14 cellular contexts compared by ENCODE assay signal in the genomic region with DNA sequence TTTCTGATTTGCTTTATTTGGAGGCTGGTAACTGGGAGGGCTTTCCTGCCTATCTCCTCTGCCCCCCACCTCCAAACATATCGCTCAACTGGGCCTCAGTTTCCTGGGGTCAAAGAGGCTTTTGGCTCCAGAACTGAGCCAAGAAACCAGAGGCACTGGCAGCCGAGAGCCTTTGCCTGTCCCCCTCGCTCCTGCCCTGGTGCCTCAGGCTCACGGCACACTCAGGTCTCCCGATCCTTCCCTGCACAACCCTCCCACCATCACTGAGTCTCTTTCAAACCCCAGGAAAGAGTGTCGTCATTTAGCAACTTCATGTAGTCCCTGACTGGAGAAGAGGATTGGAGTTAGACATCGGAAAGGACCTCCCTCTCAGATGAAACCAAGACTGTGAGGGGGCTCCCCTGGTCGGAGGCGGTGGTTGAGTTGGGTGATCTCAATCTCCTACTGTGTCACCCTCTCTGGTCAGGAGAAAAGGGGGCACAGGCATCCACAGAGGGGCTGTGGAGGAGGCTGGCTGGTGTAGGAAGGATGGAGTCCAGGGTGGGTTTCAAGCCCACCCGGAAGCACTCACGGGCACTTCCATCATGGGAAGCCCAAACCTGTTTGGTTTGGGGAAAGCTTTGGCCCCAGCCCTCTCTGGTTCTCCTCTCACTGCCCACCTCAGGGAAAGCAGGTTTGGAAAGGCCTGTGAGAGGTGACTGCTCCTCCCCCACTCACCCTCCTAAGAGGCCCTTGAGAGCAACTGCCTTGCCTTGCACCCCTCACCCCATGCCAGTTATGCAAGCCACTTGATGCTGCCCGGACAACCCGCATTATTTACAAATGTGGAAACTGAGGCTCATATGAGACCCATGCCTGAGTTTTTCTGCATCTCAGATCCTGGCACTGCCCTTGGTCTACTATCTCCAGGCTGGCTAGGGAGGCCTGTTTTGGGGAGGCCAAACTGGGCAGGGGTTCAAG.
DNase-seq lines count a peak whose midpoint lies in the region; ATAC-seq and TF ChIP-seq lines count a peak whose summit lies in the region.
"Had no signal": no experiment of that assay in that cellular context is flagged by ENCODE, and none has a peak within 500 bp of the region (broad histone marks: within the 10 kb centered on the region; RNA-seq: fewer than 3 reads in every experiment).

No MANE protein-coding gene starts in this region.

- H3K4me1 ChIP-seq in gastroesophageal sphincter (peaks cover 0 to 100% (median 48%) of the 10 kb centered on the region in 3 donors), ovary (ENCODE audit: insufficient read depth) (peaks cover 35% of the 10 kb centered on the region), Caco-2 (peaks cover 21% of the 10 kb centered on the region)

- peaks cover 9% of the 10 kb centered on the region for H3K36me3 Mint-ChIP-seq in type B pancreatic cell
- no peaks in the 10 kb centered on the region for H3K36me3 Mint-ChIP-seq in Caco-2 (ENCODE audit: insufficient read depth, unreplicated experiment)

- intact Hi-C loops in ovary (cut with DNase I), result loop anchor here in 1 of 4 donors (5.0 kb wide), 1 partner anchor 37 kb away; no protein-coding TSS in a partner anchor
- intact Hi-C loops in Caco-2 (cut with micrococcal nuclease; ENCODE audit: unreplicated experiment), result no loop called here

- POLR2A ChIA-PET in Caco-2 (lab: Charles Lee), result no interaction called here

- 37 to 54% methylated on average over 2 to 6 of the region's 13 CpGs for WGBS in gastroesophageal sphincter (ENCODE audit: low coverage in 1 of 2), 2 donors
- 65 to 81% (median 67%) methylated on average over 13 of the region's 13 CpGs for WGBS in ovary, 3 donors

- ATAC-seq in gastroesophageal sphincter (no peak), GM21529 (IDR thresholded peaks at IDR 0.05; ENCODE audit: unreplicated experiment) (no peak)
- ATAC-seq: activated CD4-positive, CD25-positive, alpha-beta regulatory T cell treated with anti-CD3 and anti-CD28 coated beads, Interleukin-2, amount 50 U/mL, for 24 hours; activated T-cell treated with anti-CD3 and anti-CD28 coated beads, Interleukin-2, amount 50 U/mL, for 4 hours; left lobe of liver had no signal

- peak overlapping the region; percentile 80 for H3K27ac Mint-ChIP-seq in type B pancreatic cell
- H3K27ac Mint-ChIP-seq in Caco-2 (ENCODE audit: unreplicated experiment), result no peak overlapping the region

- H3K36me3 ChIP-seq in gastroesophageal sphincter (peaks cover 0 to 5% of the 10 kb centered on the region in 2 donors), ovary (no peaks in the 10 kb centered on the region), Caco-2 (ENCODE audit: control insufficient read depth, insufficient read depth, low read length) (no peaks in the 10 kb centered on the region)

- DNase-seq in DMS53 (lab: John Stamatoyannopoulos, UW) (peak; percentile 6), DMS53 treated with DMSO at 0.1 percent for 48 hours (lab: John Stamatoyannopoulos, UW; ENCODE audit: unreplicated experiment) (no peak), ovary (peak in 2 of 5 donors; percentile 17 to 30), type B pancreatic cell (ENCODE audit: extremely low spot score, unreplicated experiment) (no peak), glomerular visceral epithelial cell (ENCODE audit: extremely low spot score) (no peak), Caco-2 (no peak)
- DNase-seq: activated T-cell treated with anti-CD3 and anti-CD28 coated beads, Interleukin-2, amount 50 U/mL, for 4 hours; stimulated activated CD4-positive, alpha-beta T cell treated with anti-CD3 and anti-CD28 coated beads, Interleukin-4, amount 100 ng/mL, for 1 hour; stimulated activated naive CD4-positive, alpha-beta T cell had no signal

- no peak for TF ChIP-seq POLR2A in gastroesophageal sphincter (IDR thresholded peaks at IDR 0.05)
- TF ChIP-seq POLR2A in ovary (IDR thresholded peaks at IDR 0.05), result no peak

- H3K9me3 Mint-ChIP-seq in type B pancreatic cell, result no peaks in the 10 kb centered on the region
- no peaks in the 10 kb centered on the region for H3K9me3 Mint-ChIP-seq in Caco-2 (ENCODE audit: unreplicated experiment)
- H3K9me3 Mint-ChIP-seq: activated T-cell treated with anti-CD3 and anti-CD28 coated beads, Interleukin-2, amount 50 U/mL, for 4 hours had no signal

- H3K4me3 Mint-ChIP-seq in type B pancreatic cell (peak overlapping the region; percentile 59), Caco-2 (ENCODE audit: unreplicated experiment) (no peak overlapping the region)
- H3K4me3 Mint-ChIP-seq: activated T-cell treated with anti-CD3 and anti-CD28 coated beads, Interleukin-2, amount 50 U/mL, for 4 hours had no signal

- TF ChIP-seq CTCF in gastroesophageal sphincter (IDR thresholded peaks at IDR 0.05) (no peak), ovary (IDR thresholded peaks at IDR 0.05) (no peak), type B pancreatic cell (conservative IDR thresholded peaks at IDR 0.05) (no peak), Caco-2 (IDR thresholded peaks at IDR 0.05; ENCODE audit: insufficient read depth in 1 of 2, low read depth in 1 of 2, low read length in 1 of 2, severe bottlenecking in 1 of 2, unreplicated experiment in 1 of 2) (no peak)

- H3K4me3 ChIP-seq in gastroesophageal sphincter, result peak overlapping the region; percentile 68 to 86
- peak overlapping the region; percentile 50 for H3K4me3 ChIP-seq in ovary
- H3K4me3 ChIP-seq in Caco-2 (ENCODE audit: low read depth, low read length), result no peak overlapping the region

- H3K4me1 Mint-ChIP-seq in type B pancreatic cell (ENCODE audit: unreplicated experiment), result peaks cover 39% of the 10 kb centered on the region
- peaks cover 19% of the 10 kb centered on the region for H3K4me1 Mint-ChIP-seq in Caco-2 (ENCODE audit: low read depth, unreplicated experiment)

- no peaks in the 10 kb centered on the region for H3K27me3 ChIP-seq in gastroesophageal sphincter
- H3K27me3 ChIP-seq in ovary, result no peaks in the 10 kb centered on the region
- no peaks in the 10 kb centered on the region for H3K27me3 ChIP-seq in Caco-2 (replicated peaks; ENCODE audit: control insufficient read depth, insufficient read depth, low read length)

- no TSS peak for BruUV-seq in Caco-2 (replicated peaks; lab: Mats Ljungman, UMichigan)

- CTCF ChIA-PET in Caco-2 (lab: Charles Lee), result interaction anchor here (2.0 kb wide), 1 partner anchor 8 kb away, joined by 6 read pairs; no protein-coding TSS in a partner anchor

- TF ChIP-seq EP300 in gastroesophageal sphincter (IDR thresholded peaks at IDR 0.05), result no peak
- TF ChIP-seq EP300 in ovary (IDR thresholded peaks at IDR 0.05), result no peak

- H3K27ac ChIP-seq in gastroesophageal sphincter, result peak overlapping the region; percentile 97
- peak overlapping the region in 1 of 2 donors; percentile 68 for H3K27ac ChIP-seq in ovary
- H3K27ac ChIP-seq: 22Rv1 had no signal

- no peaks in the 10 kb centered on the region for H3K27me3 Mint-ChIP-seq in type B pancreatic cell
- no peaks in the 10 kb centered on the region for H3K27me3 Mint-ChIP-seq in Caco-2 (ENCODE audit: insufficient read depth, unreplicated experiment)

- H3K9me3 ChIP-seq in gastroesophageal sphincter (no peaks in the 10 kb centered on the region), ovary (no peaks in the 10 kb centered on the region), Caco-2 (no peaks in the 10 kb centered on the region)
